In the genomic region with DNA sequence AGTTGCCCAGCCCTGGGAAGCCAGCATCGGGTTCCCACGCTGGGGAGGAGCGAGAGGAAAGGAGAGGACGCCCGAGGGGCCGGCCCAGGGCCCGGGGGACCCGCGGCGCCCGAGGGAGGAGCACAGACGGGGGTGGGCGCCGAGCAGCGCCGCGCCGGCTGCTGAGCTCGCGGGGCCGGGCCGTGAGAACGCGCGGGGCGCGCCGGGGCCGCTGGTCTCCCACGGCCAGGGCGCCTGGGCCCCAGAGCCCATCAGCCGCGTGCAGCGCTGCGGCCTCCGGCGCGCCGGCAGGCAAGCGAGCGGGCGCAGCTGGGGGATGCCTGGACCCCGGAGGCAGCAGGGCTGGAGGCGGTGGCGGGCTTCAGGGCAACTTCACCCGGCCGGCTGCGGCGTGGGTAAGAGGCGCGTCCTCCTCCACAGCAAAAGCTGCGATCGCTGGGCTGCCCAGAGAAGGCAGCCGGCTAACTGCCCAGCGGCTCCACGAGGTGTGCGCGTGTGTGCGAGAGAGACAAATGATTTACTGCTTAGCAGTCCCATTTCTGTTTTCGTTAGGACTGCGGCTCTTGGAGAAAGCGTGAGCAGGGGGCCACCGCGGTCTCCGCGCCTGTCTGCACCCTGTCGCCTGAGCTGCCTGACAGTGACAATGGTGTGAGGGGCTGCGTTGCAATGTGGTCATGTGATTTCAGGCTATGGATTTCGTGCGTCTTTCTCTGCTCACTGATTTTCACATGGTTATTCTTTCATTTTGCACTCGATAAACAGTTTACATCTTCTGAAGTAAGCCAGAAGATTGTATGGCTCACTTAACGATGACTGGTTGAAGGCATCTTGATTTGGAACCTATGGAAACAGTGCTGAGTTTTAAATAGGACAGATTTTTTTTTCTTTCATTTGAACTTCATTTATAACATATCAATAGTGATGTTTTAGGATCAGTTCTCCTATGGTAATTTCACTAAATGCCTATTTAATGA, we compare ENCODE assay signal across 8 cellular contexts. TPM values are rescaled to one million over a fixed set of nuclear protein-coding genes. Genes with fewer than 3 reads are reported as not detected.
DNase-seq lines count a peak whose midpoint lies in the region; ATAC-seq and TF ChIP-seq lines count a peak whose summit lies in the region.

No MANE protein-coding gene starts in this region.

- ATAC-seq in GM18508 (IDR thresholded peaks at IDR 0.05; ENCODE audit: insufficient read depth, unreplicated experiment) (peak; percentile 39), HG02884 (IDR thresholded peaks at IDR 0.05; ENCODE audit: unreplicated experiment) (peak; percentile 50), HG02623 (IDR thresholded peaks at IDR 0.05; ENCODE audit: unreplicated experiment) (no peak)

- TF ChIP-seq CTCF in breast epithelium (IDR thresholded peaks at IDR 0.05): no peak

- H3K4me3 ChIP-seq in breast epithelium (peak overlapping the region; percentile 60 to 81 (median 66)), skeletal muscle satellite cell (ENCODE audit: low read length) (peak overlapping the region; percentile 74)

- H3K27ac ChIP-seq in breast epithelium: peak overlapping the region; percentile 85 to 95

- no peaks in the 10 kb centered on the region for H3K9me3 ChIP-seq in breast epithelium
- H3K9me3 ChIP-seq in skeletal muscle satellite cell (replicated peaks; ENCODE audit: low read length): no peaks in the 10 kb centered on the region

- H3K4me1 ChIP-seq in breast epithelium (no peaks in the 10 kb centered on the region), skeletal muscle satellite cell (ENCODE audit: control insufficient read depth, insufficient read depth, low read length) (peaks cover 13% of the 10 kb centered on the region)

- no peaks in the 10 kb centered on the region for H3K36me3 ChIP-seq in breast epithelium
- H3K36me3 ChIP-seq in skeletal muscle satellite cell (ENCODE audit: insufficient read depth, low read length): no peaks in the 10 kb centered on the region

- peak overlapping the region; percentile 31 for H3K9ac ChIP-seq in skeletal muscle satellite cell (ENCODE audit: low read depth, low read length)

- no peak for TF ChIP-seq POLR2A in breast epithelium (IDR thresholded peaks at IDR 0.05)

- H3K27me3 ChIP-seq in breast epithelium: no peaks in the 10 kb centered on the region
- H3K27me3 ChIP-seq in skeletal muscle satellite cell (ENCODE audit: control insufficient read depth, insufficient read depth, low read length): peaks cover 61% of the 10 kb centered on the region

- DNase-seq in ACHN: peak; percentile 54
- peak; percentile 72 for DNase-seq in NCI-H748 treated with DMSO at 0.1 percent for 48 hours (lab: John Stamatoyannopoulos, UW)
- no peak for DNase-seq in breast epithelium (ENCODE audit: low spot score in 2 of 2)
- peak; percentile 50 for DNase-seq in iPS-NIHi7 (ENCODE audit: extremely low spot score)

- intact Hi-C loops in breast epithelium (cut with DNase I; ENCODE audit: low total_unique reads): no loop called here

- H3K4me2 ChIP-seq in skeletal muscle satellite cell (ENCODE audit: low read length): peak overlapping the region; percentile 99

- in situ Hi-C loops in ACHN (cut with HindIII; ENCODE audit: low pct_ligation_motif_present, low pct_unique_long_range_greater_than_20kb, low sequenced_read_pairs): no loop called here

RNA-seq across cellular contexts. Expression of gene GUCY1A1, which starts 1.2 kb away (rescaled TPM):
- total RNA-seq in breast epithelium: 10 to 100 TPM in 2 of 3 donors, 1 to 10 TPM in 1; 8.2 to 75.8 (median 57.0) TPM
- total RNA-seq in skeletal muscle satellite cell (2012; rRNA removed): 0.25 TPM in 1 of 2 replicates, not detected in the other

Comparison
In these comparisons a context has a peak if more than half of its experiments do, and no peak if none do; other contexts are left out.
1. DNase-seq: peak in ACHN (single experiment), NCI-H748 treated with DMSO at 0.1 percent for 48 hours (single experiment) and iPS-NIHi7 (single experiment); none in breast epithelium (0 of 2).